9 cellular contexts compared by ENCODE assay signal in genomic region chr4:156946508-156947197, GRCh38. TPM values are rescaled to one million over a fixed set of nuclear protein-coding genes. Genes with fewer than 3 reads are reported as not detected.
DNase-seq lines count a peak whose midpoint lies in the region; ATAC-seq and TF ChIP-seq lines count a peak whose summit lies in the region.
"Had no signal": no experiment of that assay in that cellular context is flagged by ENCODE, and none has a peak within 500 bp of the region (broad histone marks: within the 10 kb centered on the region; RNA-seq: fewer than 3 reads in every experiment).

No MANE protein-coding gene starts in this region.

- intact Hi-C loops in PC-3 (cut with micrococcal nuclease) = loop anchor here (1.0 kb wide), 1 partner anchor 12 kb away; no protein-coding TSS in a partner anchor

- BruUV-seq in PC-3 (replicated peaks; lab: Mats Ljungman, UMichigan) = no TSS peak

- CTCF ChIA-PET in PC-3 (lab: Charles Lee) = no interaction called here

- peak; percentile 48 for ATAC-seq in PC-3
- no peak for ATAC-seq in HG03039 (IDR thresholded peaks at IDR 0.05; ENCODE audit: unreplicated experiment)
- ATAC-seq in HG02571 (IDR thresholded peaks at IDR 0.05; ENCODE audit: unreplicated experiment) = no peak

- no peaks in the 10 kb centered on the region for H3K9me3 ChIP-seq in PC-3 (ENCODE audit: low read length)
- no peaks in the 10 kb centered on the region for H3K9me3 ChIP-seq in fibroblast of lung (ENCODE audit: control insufficient read depth, insufficient read depth, low read depth, low read length)

- no peaks in the 10 kb centered on the region for H3K36me3 ChIP-seq in PC-3 (ENCODE audit: low read depth, low read length)
- no peaks in the 10 kb centered on the region for H3K36me3 ChIP-seq in fibroblast of lung (ENCODE audit: control insufficient read depth, insufficient read depth, low read length)
- no peaks in the 10 kb centered on the region for H3K36me3 ChIP-seq in rectal smooth muscle tissue (ENCODE audit: control insufficient read depth, insufficient read depth, low read length)

- H3K4me1 ChIP-seq in PC-3 (ENCODE audit: insufficient read depth, low read length) (peaks cover 91% of the 10 kb centered on the region), fibroblast of lung (ENCODE audit: control insufficient read depth, extremely low read depth, insufficient read depth, low read length) (peaks cover 36% of the 10 kb centered on the region), rectal smooth muscle tissue (ENCODE audit: control insufficient read depth, insufficient read depth, low read length) (peaks cover 63% of the 10 kb centered on the region)

- H3K9ac ChIP-seq in PC-3 (ENCODE audit: low read length) = peak overlapping the region; percentile 68
- H3K9ac ChIP-seq in fibroblast of lung (ENCODE audit: insufficient read depth, low read length) = peak overlapping the region; percentile 3
- H3K9ac ChIP-seq in rectal smooth muscle tissue (ENCODE audit: low read length) = no peak overlapping the region

- H3K27me3 ChIP-seq in PC-3 (ENCODE audit: low read length) (no peaks in the 10 kb centered on the region), fibroblast of lung (ENCODE audit: control insufficient read depth, insufficient read depth, low read length) (no peaks in the 10 kb centered on the region), rectal smooth muscle tissue (ENCODE audit: control insufficient read depth, insufficient read depth, low read length) (no peaks in the 10 kb centered on the region)

- DNase-seq in GM04504 (ENCODE audit: low read depth) = peak; percentile 92
- DNase-seq in PC-3 = peak; percentile 94
- DNase-seq in fibroblast of lung (ENCODE audit: low read depth in 2 of 2) = peak; percentile 98 to 99
- no peak for DNase-seq in retina
- no peak for DNase-seq in NCI-H187 treated with DMSO at 0.1 percent for 48 hours (lab: John Stamatoyannopoulos, UW)

- H3K9me2 ChIP-seq in PC-3 (replicated peaks; ENCODE audit: low read length) = no peaks in the 10 kb centered on the region

- peak overlapping the region; percentile 87 for H3K27ac ChIP-seq in PC-3 (ENCODE audit: low read length)
- peak overlapping the region; percentile 79 for H3K27ac ChIP-seq in fibroblast of lung (ENCODE audit: insufficient read depth, low read length)
- peak overlapping the region; percentile 78 for H3K27ac ChIP-seq in rectal smooth muscle tissue (ENCODE audit: low read depth, low read length)

- H4K20me1 ChIP-seq in PC-3 (ENCODE audit: low read length) = no peaks in the 10 kb centered on the region
- H4K20me1 ChIP-seq in fibroblast of lung (ENCODE audit: control insufficient read depth, extremely low read depth, insufficient read depth, low read length) = no peaks in the 10 kb centered on the region

- H2AFZ ChIP-seq in PC-3 (ENCODE audit: low read length) = no peak overlapping the region
- H2AFZ ChIP-seq in fibroblast of lung (ENCODE audit: low read length) = no peak overlapping the region

- TF ChIP-seq CTCF in PC-3 (conservative IDR thresholded peaks at IDR 0.05; ENCODE audit: low read depth, low read length) (no peak), fibroblast of lung (conservative IDR thresholded peaks at IDR 0.05 in 1 of 2, IDR thresholded peaks at IDR 0.05 in 1 of 2; ENCODE audit: low read depth in 1 of 2, low read length in 2 of 2) (no peak)

- H3K4me3 ChIP-seq in PC-3 (ENCODE audit: low read length) (no peak overlapping the region), fibroblast of lung (replicated peaks in 1 of 4; ENCODE audit: control extremely low read depth in 1 of 4, insufficient read depth in 1 of 4, low read depth in 3 of 4, low read length in 4 of 4) (peak overlapping the region in 3 of 4 experiments; percentile 3 to 5 (median 4)), rectal smooth muscle tissue (ENCODE audit: low read length) (no peak overlapping the region)

- peaks cover 7% of the 10 kb centered on the region for H3F3A ChIP-seq in PC-3 (ENCODE audit: low read length, unreplicated experiment)

- H3K79me2 ChIP-seq in PC-3 (ENCODE audit: low read length) (peaks cover 80% of the 10 kb centered on the region), fibroblast of lung (ENCODE audit: control insufficient read depth, insufficient read depth, low read length) (peaks cover 82% of the 10 kb centered on the region)

- POLR2A ChIA-PET in PC-3 (lab: Charles Lee; ENCODE audit: unreplicated experiment) = interaction anchor here (0.5 to 0.7 kb wide), 2 partner anchors 12 to 15 kb away, joined by 3 to 5 read pairs; no protein-coding TSS in a partner anchor

- H3K4me2 ChIP-seq in PC-3 (ENCODE audit: low read length) (peak overlapping the region; percentile 87), fibroblast of lung (ENCODE audit: extremely low read depth, insufficient read depth, low read length) (peak overlapping the region; percentile 61)

RNA-seq across cellular contexts. Expression of gene PDGFC, which starts 24.9 kb away (rescaled TPM):
- total RNA-seq in PC-3 (2014; rRNA removed) (16.8 and 23.0 TPM in 2 replicates), fibroblast of lung (67.3 and 103 TPM in 2 replicates)
- polyA plus RNA-seq in fibroblast of lung = 43.4 and 55.3 TPM in 2 replicates
- polyA plus RNA-seq in fibroblast of lung (2012) = 46.0 and 65.9 TPM in 2 replicates
- 44.5 and 45.4 TPM in 2 replicates for polyA minus RNA-seq in fibroblast of lung (ENCODE audit: low replicate concordance)
- total RNA-seq: natural killer cell treated with Interleukin-12 subunit alpha and Interleukin-12 subunit beta and Interleukin-15 and Interleukin-18, amount 100 ng/mL, for 72 hours had no signal

Comparison
In these comparisons a context has a peak if more than half of its experiments do, and no peak if none do; other contexts are left out.
1. DNase-seq: peak in GM04504 (single experiment), PC-3 (single experiment) and fibroblast of lung (2 of 2); none in retina (single experiment) and NCI-H187 treated with DMSO at 0.1 percent for 48 hours (single experiment).
2. H3K4me3 ChIP-seq: peak in fibroblast of lung (3 of 4); none in PC-3 (single experiment) and rectal smooth muscle tissue (single experiment).
3. Peak in every context shown above with its lines, with median percentiles within 50 percentile points of each other: H3K27ac ChIP-seq.